In the genomic region with DNA sequence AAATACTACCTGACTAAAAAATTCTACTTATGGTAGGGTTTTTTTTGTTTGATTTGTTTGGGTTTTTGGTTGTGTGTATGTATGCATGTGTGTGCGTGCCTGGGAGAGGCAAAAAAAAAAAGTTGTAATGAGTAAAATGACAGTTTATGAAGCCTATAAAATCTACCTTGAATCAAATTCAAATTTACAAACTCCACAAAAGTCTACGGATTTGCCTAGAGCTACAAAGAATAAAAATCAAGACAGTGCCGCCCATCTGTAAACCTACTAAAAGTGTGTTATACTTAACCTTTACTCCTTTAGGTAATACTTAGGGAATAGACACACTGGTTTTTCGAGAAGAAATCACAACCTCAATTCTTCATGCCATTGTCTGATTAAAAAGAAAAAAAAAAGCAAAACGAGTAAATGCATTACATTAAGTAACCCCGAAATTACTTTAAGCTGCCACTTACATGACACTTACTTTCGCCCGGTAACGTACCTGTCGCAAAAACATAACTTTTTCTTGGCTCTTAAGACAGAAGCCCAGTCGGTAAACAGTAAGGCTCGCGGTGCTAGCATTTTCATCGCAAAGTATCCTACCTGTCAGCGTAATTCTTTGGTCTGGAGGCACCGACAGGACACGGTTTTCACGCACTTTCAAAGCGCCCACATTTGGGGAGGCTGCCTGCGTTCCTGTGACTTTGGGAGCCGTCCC, we compare ENCODE assay signal across 1 cellular context.
TF ChIP-seq lines count a peak whose summit lies in the region.

No MANE protein-coding gene starts in this region.

TF ChIP-seq in H1, 55 proteins besides CTCF, POLR2A, EP300 and RAD21:
- TF ChIP-seq SAP30 (IDR thresholded peaks at IDR 0.05; ENCODE audit: insufficient read depth, insufficient replicate concordance, low read length) (peak; percentile 94), BRCA1 (IDR thresholded peaks at IDR 0.05; ENCODE audit: low read depth, low read length) (no peak), EZH2 (IDR thresholded peaks at IDR 0.05; ENCODE audit: low read depth, low read length, severe bottlenecking) (no peak), RNF2 (IDR thresholded peaks at IDR 0.05; ENCODE audit: borderline replicate concordance, low read depth, low read length, missing control alignments, poor library complexity, severe bottlenecking) (no peak), SP1 (IDR thresholded peaks at IDR 0.05; ENCODE audit: low read depth, low read length) (no peak), SP4 (IDR thresholded peaks at IDR 0.05; ENCODE audit: low read length) (no peak), HDAC6 (IDR thresholded peaks at IDR 0.05; ENCODE audit: low read depth, low read length) (no peak)
- TF ChIP-seq, protein P1, sequence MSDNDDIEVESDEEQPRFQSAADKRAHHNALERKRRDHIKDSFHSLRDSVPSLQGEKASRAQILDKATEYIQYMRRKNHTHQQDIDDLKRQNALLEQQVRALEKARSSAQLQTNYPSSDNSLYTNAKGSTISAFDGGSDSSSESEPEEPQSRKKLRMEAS (IDR thresholded peaks at IDR 0.05): no peak
TF ChIP-seq in H1: peak in this region for 1.
